ENCODE assay signal across 10 cellular contexts in the genomic region with DNA sequence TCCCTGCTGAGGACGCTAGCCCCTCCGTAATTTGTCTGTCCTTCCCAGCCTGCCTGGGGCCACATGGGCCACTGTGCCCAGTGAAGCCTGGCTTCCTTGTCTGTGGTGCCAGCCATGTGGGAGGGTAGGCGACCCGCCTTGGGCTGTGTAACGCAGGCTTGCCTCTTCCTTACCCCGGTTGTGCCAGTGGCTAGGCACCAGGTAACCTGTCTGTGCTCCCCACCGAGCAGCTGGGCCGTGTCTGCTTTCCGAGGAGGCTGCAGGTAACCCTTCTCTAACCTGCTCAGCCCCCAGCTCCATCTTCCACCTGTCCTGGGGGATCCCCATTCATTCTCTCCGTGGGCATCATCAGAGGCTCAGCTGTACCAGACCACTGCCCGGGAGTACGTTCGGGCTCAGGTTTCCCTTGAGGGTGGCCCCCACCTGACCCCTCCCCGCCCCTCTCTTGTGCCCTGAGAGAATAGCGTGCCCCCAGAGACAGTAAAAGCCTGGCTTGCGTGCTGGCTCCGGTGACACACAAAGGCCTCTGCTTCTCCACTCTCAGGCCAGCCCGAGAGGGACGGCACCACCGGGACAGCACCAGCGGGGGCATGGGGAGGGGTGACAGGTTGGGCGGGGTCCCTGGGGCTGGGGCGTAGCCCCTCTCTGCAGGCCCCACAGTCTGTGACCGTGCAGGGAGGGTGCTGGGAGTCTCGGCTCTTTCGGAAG.
DNase-seq lines count a peak whose midpoint lies in the region; ATAC-seq and TF ChIP-seq lines count a peak whose summit lies in the region.
"Had no signal": no experiment of that assay in that cellular context is flagged by ENCODE, and none has a peak within 500 bp of the region (broad histone marks: within the 10 kb centered on the region; RNA-seq: fewer than 3 reads in every experiment).

No MANE protein-coding gene starts in this region.

- no peak overlapping the region for H3K4me2 ChIP-seq in smooth muscle cell

- no peak overlapping the region for H3K9ac ChIP-seq in smooth muscle cell (ENCODE audit: low read depth)

- H2AFZ ChIP-seq in smooth muscle cell (ENCODE audit: low read depth), result no peak overlapping the region

- no peak for ATAC-seq in activated T-cell treated with anti-CD3 and anti-CD28 coated beads, Interleukin-2, amount 50 U/mL, for 72 hours (replicated peaks in 1 of 2)
- ATAC-seq in upper lobe of left lung (ENCODE audit: low FRiP score in 2 of 2) (no peak), HG02981 (IDR thresholded peaks at IDR 0.05; ENCODE audit: unreplicated experiment) (no peak)

- H3K27me3 Mint-ChIP-seq in activated T-cell treated with anti-CD3 and anti-CD28 coated beads, Interleukin-2, amount 50 U/mL, for 72 hours (ENCODE audit: low read depth), result no peaks in the 10 kb centered on the region
- peaks cover 10% of the 10 kb centered on the region for H3K27me3 Mint-ChIP-seq in nephron progenitor cell (ENCODE audit: low read depth, poor library complexity)

- 79 to 81% methylated on average over 15 to 21 of the region's 26 CpGs for WGBS in upper lobe of left lung, 2 donors
- 88% methylated on average over 20 of the region's 26 CpGs for WGBS in smooth muscle cell (ENCODE audit: low lambda C conversion rate)

- H3K27ac Mint-ChIP-seq in activated T-cell treated with anti-CD3 and anti-CD28 coated beads, Interleukin-2, amount 50 U/mL, for 72 hours, result no peak overlapping the region
- no peak overlapping the region for H3K27ac Mint-ChIP-seq in nephron progenitor cell

- no peak for TF ChIP-seq EP300 in upper lobe of left lung (IDR thresholded peaks at IDR 0.05)

- H4K20me1 ChIP-seq in smooth muscle cell (ENCODE audit: low read depth), result no peaks in the 10 kb centered on the region

- no peaks in the 10 kb centered on the region for H3K9me3 ChIP-seq in upper lobe of left lung
- H3K9me3 ChIP-seq in smooth muscle cell (replicated peaks; ENCODE audit: low read depth), result no peaks in the 10 kb centered on the region

- intact Hi-C loops in cardiac septum (cut with DNase I), result no loop called here

- H3K4me3 ChIP-seq in upper lobe of left lung (peak overlapping the region in 1 of 4 donors; percentile 36), smooth muscle cell (no peak overlapping the region)

- no peaks in the 10 kb centered on the region for H3F3A ChIP-seq in smooth muscle cell (ENCODE audit: low read depth)

- TF ChIP-seq CTCF in nephron progenitor cell (IDR thresholded peaks at IDR 0.05) (no peak), upper lobe of left lung (IDR thresholded peaks at IDR 0.05) (no peak), GM20000 (IDR thresholded peaks at IDR 0.05; ENCODE audit: extremely low read depth, missing control alignments) (no peak), smooth muscle cell (IDR thresholded peaks at IDR 0.05; ENCODE audit: borderline replicate concordance, insufficient read depth, poor library complexity, severe bottlenecking) (no peak)

- no peak for TF ChIP-seq POLR2A in upper lobe of left lung (IDR thresholded peaks at IDR 0.05)

- H3K27ac ChIP-seq in upper lobe of left lung, result peak overlapping the region; percentile 57 to 77 (median 68)
- H3K27ac ChIP-seq in smooth muscle cell (ENCODE audit: low read depth), result no peak overlapping the region

- no peak overlapping the region for H3K4me3 Mint-ChIP-seq in activated T-cell treated with anti-CD3 and anti-CD28 coated beads, Interleukin-2, amount 50 U/mL, for 72 hours
- H3K4me3 Mint-ChIP-seq in nephron progenitor cell, result no peak overlapping the region

- H3K4me1 Mint-ChIP-seq in activated T-cell treated with anti-CD3 and anti-CD28 coated beads, Interleukin-2, amount 50 U/mL, for 72 hours (ENCODE audit: low read depth), result peaks cover 11% of the 10 kb centered on the region
- H3K4me1 Mint-ChIP-seq in nephron progenitor cell, result peaks cover 50% of the 10 kb centered on the region

- peaks cover 23 to 47% (median 26%) of the 10 kb centered on the region in 4 donors for H3K4me1 ChIP-seq in upper lobe of left lung
- H3K4me1 ChIP-seq in smooth muscle cell (ENCODE audit: low read depth), result peaks cover 16% of the 10 kb centered on the region

- no peaks in the 10 kb centered on the region for H3K36me3 Mint-ChIP-seq in activated T-cell treated with anti-CD3 and anti-CD28 coated beads, Interleukin-2, amount 50 U/mL, for 72 hours (ENCODE audit: insufficient read depth in 2 of 2)
- peaks cover 4% of the 10 kb centered on the region for H3K36me3 Mint-ChIP-seq in nephron progenitor cell (ENCODE audit: low read depth)

- H3K36me3 ChIP-seq in upper lobe of left lung (no peaks in the 10 kb centered on the region), smooth muscle cell (ENCODE audit: low read depth) (no peaks in the 10 kb centered on the region)

- peaks cover 0 to 2% of the 10 kb centered on the region in 2 donors for H3K9me3 Mint-ChIP-seq in activated T-cell treated with anti-CD3 and anti-CD28 coated beads, Interleukin-2, amount 50 U/mL, for 72 hours
- H3K9me3 Mint-ChIP-seq in nephron progenitor cell, result peaks cover 17% of the 10 kb centered on the region

- no peaks in the 10 kb centered on the region for H3K79me2 ChIP-seq in smooth muscle cell (ENCODE audit: low read depth)

- H3K27me3 ChIP-seq in upper lobe of left lung, result no peaks in the 10 kb centered on the region
- H3K27me3 ChIP-seq in smooth muscle cell (ENCODE audit: low read depth), result no peaks in the 10 kb centered on the region

- peak; percentile 11 for DNase-seq in activated T-cell treated with anti-CD3 and anti-CD28 coated beads, Interleukin-2, amount 50 U/mL, for 1 hour
- no peak for DNase-seq in activated T-cell treated with anti-CD3 and anti-CD28 coated beads, Interleukin-2, amount 50 U/mL, for 72 hours
- DNase-seq in cardiac septum (ENCODE audit: low spot score), result peak; percentile 70
- peak; percentile 8 for DNase-seq in nephron progenitor cell
- peak; percentile 20 to 64 for DNase-seq in upper lobe of left lung
- no peak for DNase-seq in GM20000 (ENCODE audit: low spot score)
- no peak for DNase-seq in smooth muscle cell (lab: John Stamatoyannopoulos, UW; ENCODE audit: unreplicated experiment)
- DNase-seq: DMS79, NCI-H226 had no signal

Comparison
In these comparisons a context has a peak if more than half of its experiments do, and no peak if none do; other contexts are left out.
1. DNase-seq: peak in activated T-cell treated with anti-CD3 and anti-CD28 coated beads, Interleukin-2, amount 50 U/mL, for 1 hour (single experiment), cardiac septum (single experiment), nephron progenitor cell (single experiment) and upper lobe of left lung (2 of 2); none in activated T-cell treated with anti-CD3 and anti-CD28 coated beads, Interleukin-2, amount 50 U/mL, for 72 hours (0 of 2), GM20000 (single experiment) and smooth muscle cell (single experiment).